Comparison of ENCODE assay signal across 22 cellular contexts in the genomic region with DNA sequence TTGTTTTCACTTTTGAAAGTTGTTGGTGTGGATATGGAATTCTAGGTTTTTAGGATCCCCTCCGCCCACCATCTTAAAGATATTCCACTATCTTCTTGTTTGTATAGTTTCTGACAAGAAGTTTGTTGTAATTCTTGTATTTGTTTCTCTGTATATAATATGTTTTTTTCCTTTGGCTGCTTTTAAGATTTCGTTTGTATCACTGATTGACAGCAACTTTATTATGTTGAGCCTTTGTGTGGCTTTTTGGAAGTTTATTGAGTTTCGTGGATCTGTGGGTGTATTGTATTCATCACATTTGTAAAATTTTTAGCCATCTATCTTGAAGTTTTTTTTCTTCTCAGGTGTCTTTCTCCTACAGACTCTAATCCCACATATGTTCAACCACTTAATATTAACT.
"Had no signal": no experiment of that assay in that cellular context is flagged by ENCODE, and none has a peak within 500 bp of the region (broad histone marks: within the 10 kb centered on the region; RNA-seq: fewer than 3 reads in every experiment).

No MANE protein-coding gene starts in this region.

- H3K27me3 ChIP-seq: MG63 had no signal

- H3K4me3 ChIP-seq: MG63 had no signal

- ATAC-seq: T-cell had no signal

- H3K4me3 Mint-ChIP-seq: T-cell; T-helper 1 cell treated with Interleukin-12 subunit alpha and Interleukin-12 subunit beta and Interleukin-4 antibody, amounts not matched to agents 30 μg/mL and 1 μg/mL, for 36 hours had no signal

- H3K27ac ChIP-seq: RWPE1 had no signal

- H3K36me3 ChIP-seq: MG63 had no signal

- H3K27ac Mint-ChIP-seq: T-cell; T-helper 1 cell treated with Interleukin-12 subunit alpha and Interleukin-12 subunit beta and Interleukin-4 antibody, amounts not matched to agents 30 μg/mL and 1 μg/mL, for 36 hours had no signal

- DNase-seq: Karpas-422, KG1, MG63, NCI-H1092, NCI-H1105 treated with DMSO at 0.1 percent for 48 hours, NCI-H1417 treated with DMSO at 0.1 percent for 48 hours, NCI-H146, NCI-H1694 treated with DMSO at 0.1 percent for 48 hours, NCI-H1930, NCI-H2081, NCI-H2171, NCI-H226, NCI-H446, NCI-H510A, NCI-H524 treated with DMSO at 0.1 percent for 48 hours, NCI-H69, NCI-H774, SHP77, SW 1271, T-cell had no signal

- H3K27me3 Mint-ChIP-seq: T-cell had no signal
